In genomic region chr10:14656052-14656451, GRCh38 we compare ENCODE assay signal across 16 cellular contexts.
DNase-seq lines count a peak whose midpoint lies in the region; ATAC-seq and TF ChIP-seq lines count a peak whose summit lies in the region.
"Had no signal": no experiment of that assay in that cellular context is flagged by ENCODE, and none has a peak within 500 bp of the region (broad histone marks: within the 10 kb centered on the region; RNA-seq: fewer than 3 reads in every experiment).

No MANE protein-coding gene starts in this region.

- H2BK120ac ChIP-seq in IMR-90 (ENCODE audit: low read depth, low read length) (no peak overlapping the region), neuronal stem cell (ENCODE audit: low read depth, low read length) (peak overlapping the region; percentile 35)

- no peak overlapping the region for H2AK9ac ChIP-seq in IMR-90 (replicated peaks; ENCODE audit: low read depth, low read length, poor library complexity)

- H3K27me3 Mint-ChIP-seq in central memory CD8-positive, alpha-beta T cell = no peaks in the 10 kb centered on the region

- no peak overlapping the region for H4K91ac ChIP-seq in IMR-90 (ENCODE audit: insufficient read depth, low read depth, low read length)
- no peak overlapping the region for H4K91ac ChIP-seq in neuronal stem cell (ENCODE audit: low read depth, low read length, poor library complexity)

- H4K5ac ChIP-seq in IMR-90 (ENCODE audit: low read depth, low read length) = no peak overlapping the region

- H3K9ac ChIP-seq in BLaER1 treated with 17β-estradiol and CSF1 and Interleukin-3, amounts not matched to agents 10 nM and 100 nM = peak overlapping the region in 2 of 11 experiments; percentile 7 to 19; a peak in 1 of 22 replicates
- H3K9ac ChIP-seq in IMR-90 (ENCODE audit: low read depth, low read length) (no peak overlapping the region), neuronal stem cell (ENCODE audit: low read depth, low read length, poor library complexity) (no peak overlapping the region)
- H3K9ac ChIP-seq: KMS-11 had no signal

- H3K4me3 ChIP-seq in BLaER1 treated with 17β-estradiol and CSF1 and Interleukin-3, amounts not matched to agents 10 nM and 100 nM = no peak overlapping the region
- H3K4me3 ChIP-seq in IMR-90 (ENCODE audit: insufficient read depth, low read depth, low read length) (no peak overlapping the region), neuronal stem cell (ENCODE audit: low read length in 2 of 2) (no peak overlapping the region)
- H3K4me3 ChIP-seq: Peyer's patch had no signal

- peak overlapping the region; percentile 69 to 97 (median 84) for H3K4me2 ChIP-seq in BLaER1 treated with 17β-estradiol and CSF1 and Interleukin-3, amounts not matched to agents 10 nM and 100 nM
- H3K4me2 ChIP-seq in IMR-90 (ENCODE audit: low read depth, low read length) = no peak overlapping the region
- H3K4me2 ChIP-seq in neuronal stem cell (ENCODE audit: insufficient read depth, low read length, poor library complexity, severe bottlenecking) = no peak overlapping the region
- H3K4me2 ChIP-seq: KMS-11 had no signal

- H4K8ac ChIP-seq in IMR-90 (ENCODE audit: low read depth in 2 of 2, low read length in 2 of 2) (no peak overlapping the region), neuronal stem cell (ENCODE audit: low read depth, low read length) (no peak overlapping the region)

- ATAC-seq in IMR-90 (ENCODE audit: low read depth) = no peak
- no peak for ATAC-seq in central memory CD8-positive, alpha-beta T cell (replicated peaks; ENCODE audit: extremely low read depth, poor library complexity, severe bottlenecking)
- ATAC-seq in GM19467 (IDR thresholded peaks at IDR 0.05; ENCODE audit: unreplicated experiment) = no peak
- ATAC-seq: HepG2, Right ventricle myocardium inferior had no signal

- H2BK5ac ChIP-seq in IMR-90 (ENCODE audit: low read depth, low read length, poor library complexity, severe bottlenecking) (no peak overlapping the region), neuronal stem cell (ENCODE audit: low read length) (no peak overlapping the region)

- H3K56ac ChIP-seq in IMR-90 (ENCODE audit: extremely low read depth, insufficient read depth, low read length) = no peak overlapping the region

- peak overlapping the region; percentile 10 for H2BK12ac ChIP-seq in neuronal stem cell (ENCODE audit: low read length)

- H2AK5ac ChIP-seq in IMR-90 (ENCODE audit: low read depth, low read length) (0 out of 2 replicates have a peak overlapping the region, but pooled peaks have one; percentile 5), neuronal stem cell (ENCODE audit: low read depth, low read length) (no peak overlapping the region)

- H3K9me3 Mint-ChIP-seq in central memory CD8-positive, alpha-beta T cell = no peaks in the 10 kb centered on the region

- H3K4ac ChIP-seq in IMR-90 (ENCODE audit: low read depth, low read length) (no peak overlapping the region), neuronal stem cell (ENCODE audit: low read length) (no peak overlapping the region)

- peaks cover 6% of the 10 kb centered on the region; the same call in 1 of the 2 replicates for H3K9me1 ChIP-seq in IMR-90 (ENCODE audit: insufficient read depth, low read length)

- H3K79me1 ChIP-seq in IMR-90 (ENCODE audit: low read depth in 1 of 2, low read length in 2 of 2) (no peaks in the 10 kb centered on the region), neuronal stem cell (ENCODE audit: low read depth, low read length) (no peaks in the 10 kb centered on the region)

- TF ChIP-seq RAD21 in IMR-90 (IDR thresholded peaks at IDR 0.05; ENCODE audit: low read length) = no peak

- no peak overlapping the region for H3K4me3 Mint-ChIP-seq in central memory CD8-positive, alpha-beta T cell

- in situ Hi-C loops in IMR-90 (cut with MboI; ENCODE audit: low sequenced_read_pairs) = no loop called here

- no peak overlapping the region for H2AFZ ChIP-seq in IMR-90 (replicated peaks; ENCODE audit: low read length, poor library complexity)
- no peak overlapping the region for H2AFZ ChIP-seq in neuronal stem cell (ENCODE audit: low read length)

- CTCF ChIA-PET in IMR-90 (lab: Yijun Ruan, JAX) = no interaction called here

- H3K14ac ChIP-seq in IMR-90 (replicated peaks; ENCODE audit: low read depth, low read length) (no peak overlapping the region), neuronal stem cell (ENCODE audit: low read length) (no peak overlapping the region)

- intact Hi-C loops in IMR-90 (cut with micrococcal nuclease) = loop anchor here (5.0 kb wide), 1 partner anchor 166 kb away; no protein-coding TSS in a partner anchor

- no peak for DNase-seq in IMR-90
- no peak for DNase-seq in central memory CD8-positive, alpha-beta T cell (ENCODE audit: low spot score in 2 of 2)
- DNase-seq in neuronal stem cell (ENCODE audit: low spot score) = no peak
- DNase-seq in mesenteric fat pad (ENCODE audit: low spot score) = no peak
- DNase-seq in OCI-M2 (lab: John Stamatoyannopoulos, UW; ENCODE audit: unreplicated experiment) = no peak
- DNase-seq in pons (ENCODE audit: low spot score) = no peak
- DNase-seq: NCI-H1048, NCI-H1436 treated with DMSO at 0.1 percent for 48 hours, NCI-H2081, NCI-H510A treated with DMSO at 0.1 percent for 48 hours had no signal

- H3K18ac ChIP-seq in IMR-90 (ENCODE audit: low read depth, low read length) (no peak overlapping the region), neuronal stem cell (ENCODE audit: low read length) (peak overlapping the region; percentile 69)

- peaks cover 0 to 40% (median 29%) of the 10 kb centered on the region in 11 experiments; a peak in 18 of 22 replicates for H3K9me3 ChIP-seq in BLaER1 treated with 17β-estradiol and CSF1 and Interleukin-3, amounts not matched to agents 10 nM and 100 nM (replicated peaks in 1 of 11)
- no peaks in the 10 kb centered on the region for H3K9me3 ChIP-seq in IMR-90 (ENCODE audit: control insufficient read depth, insufficient read depth, low read length)
- H3K9me3 ChIP-seq in neuronal stem cell (replicated peaks in 1 of 2; ENCODE audit: control insufficient read depth in 2 of 2, insufficient read depth in 1 of 2, low read depth in 1 of 2, low read length in 2 of 2) = no peaks in the 10 kb centered on the region
- H3K9me3 ChIP-seq: Peyer's patch had no signal

- peak overlapping the region in 9 of 11 experiments; percentile 27 to 97 (median 93); a peak in 14 of 22 replicates for H3K27ac ChIP-seq in BLaER1 treated with 17β-estradiol and CSF1 and Interleukin-3, amounts not matched to agents 10 nM and 100 nM
- no peak overlapping the region for H3K27ac ChIP-seq in IMR-90 (ENCODE audit: insufficient read depth, low read length)
- H3K27ac ChIP-seq in neuronal stem cell (replicated peaks; ENCODE audit: low read length) = no peak overlapping the region
- H3K27ac ChIP-seq: KMS-11, Peyer's patch had no signal

- BruUV-seq in IMR-90 (replicated peaks; lab: Mats Ljungman, UMichigan) = no TSS peak

- H2BK15ac ChIP-seq in IMR-90 (ENCODE audit: low read depth, low read length) (peak overlapping the region; percentile 17; the same call in 1 of the 3 replicates), neuronal stem cell (ENCODE audit: low read length) (no peak overlapping the region)

- 100% methylated on average over 2 of the region's 6 CpGs; no CpG with 5 or more reads in 1 of the 2 experiments for WGBS in IMR-90 (ENCODE audit: extremely low coverage in 2 of 2, insufficient read length in 1 of 2), 2 experiments
- no CpG with 5 or more reads among the region's 6 CpGs for WGBS in neuronal stem cell (ENCODE audit: extremely low coverage in 2 of 2, insufficient read length in 2 of 2, insufficient replicate concordance in 1 of 2), 2 donors

- POLR2A ChIA-PET in IMR-90 (lab: Charles Lee; ENCODE audit: unreplicated experiment) = no interaction called here

- no peaks in the 10 kb centered on the region for H3K36me3 ChIP-seq in BLaER1 treated with 17β-estradiol and CSF1 and Interleukin-3, amounts not matched to agents 10 nM and 100 nM
- H3K36me3 ChIP-seq in IMR-90 (ENCODE audit: control insufficient read depth, insufficient read depth, low read length) = no peaks in the 10 kb centered on the region
- H3K36me3 ChIP-seq in neuronal stem cell (replicated peaks in 1 of 2; ENCODE audit: control insufficient read depth in 2 of 2, insufficient read depth in 2 of 2, low read length in 2 of 2) = no peaks in the 10 kb centered on the region
- H3K36me3 ChIP-seq: Peyer's patch had no signal

- no peak for TF ChIP-seq POLR2A in IMR-90 (IDR thresholded peaks at IDR 0.05; ENCODE audit: low read depth, low read length)

- no peaks in the 10 kb centered on the region for H3K27me3 ChIP-seq in BLaER1 treated with 17β-estradiol and CSF1 and Interleukin-3, amounts not matched to agents 10 nM and 100 nM
- H3K27me3 ChIP-seq in IMR-90 (ENCODE audit: control insufficient read depth, insufficient read depth, low read length) (peaks cover 8% of the 10 kb centered on the region), neuronal stem cell (ENCODE audit: control insufficient read depth in 3 of 3, insufficient read depth in 3 of 3, low read depth in 1 of 3, low read length in 3 of 3) (no peaks in the 10 kb centered on the region)
- H3K27me3 ChIP-seq: Peyer's patch had no signal

- peaks cover 56% of the 10 kb centered on the region for H3K4me1 Mint-ChIP-seq in central memory CD8-positive, alpha-beta T cell

- H2BK20ac ChIP-seq in IMR-90 (ENCODE audit: low read depth, low read length) = no peak overlapping the region

- no peak for TF ChIP-seq CTCF in IMR-90 (conservative IDR thresholded peaks at IDR 0.05; ENCODE audit: low read depth, low read length)

- peaks cover 72 to 92% (median 82%) of the 10 kb centered on the region in 10 experiments for H3K4me1 ChIP-seq in BLaER1 treated with 17β-estradiol and CSF1 and Interleukin-3, amounts not matched to agents 10 nM and 100 nM
- H3K4me1 ChIP-seq in IMR-90 (ENCODE audit: control insufficient read depth, insufficient read depth, low read length) (peaks cover 10% of the 10 kb centered on the region), neuronal stem cell (ENCODE audit: control insufficient read depth in 2 of 2, insufficient read depth in 1 of 2, low read depth in 1 of 2, low read length in 2 of 2) (peaks cover 17 to 19% of the 10 kb centered on the region in 2 donors)

- no peaks in the 10 kb centered on the region for H4K20me1 ChIP-seq in BLaER1 treated with 17β-estradiol and CSF1 and Interleukin-3, amounts not matched to agents 10 nM and 100 nM
- peaks cover 5% of the 10 kb centered on the region for H4K20me1 ChIP-seq in IMR-90 (ENCODE audit: insufficient read depth, low read length)

- H3K23ac ChIP-seq in IMR-90 (ENCODE audit: low read depth, low read length) (no peak overlapping the region), neuronal stem cell (ENCODE audit: low read depth, low read length, poor library complexity) (no peak overlapping the region)

- H3K36me3 Mint-ChIP-seq in central memory CD8-positive, alpha-beta T cell (ENCODE audit: insufficient read depth) = peaks cover 7% of the 10 kb centered on the region

- peak overlapping the region; percentile 55 for H3K27ac Mint-ChIP-seq in central memory CD8-positive, alpha-beta T cell (ENCODE audit: low read depth)

- dilution Hi-C loops in IMR-90 (cut with HindIII; ENCODE audit: low sequenced_read_pairs, unreplicated experiment) = no loop called here

TF ChIP-seq in IMR-90, 13 proteins besides CTCF, POLR2A, EP300 and RAD21 (continues in another document):
- TF ChIP-seq RFX5 (IDR thresholded peaks at IDR 0.05; ENCODE audit: low read depth, low read length) (no peak), MXI1 (IDR thresholded peaks at IDR 0.05; ENCODE audit: borderline replicate concordance, low read depth, low read length) (no peak)

Comparison
In these comparisons a context has a peak if more than half of its experiments do, and no peak if none do; other contexts are left out.
1. H3K27ac ChIP-seq: peak in BLaER1 treated with 17β-estradiol and CSF1 and Interleukin-3, amounts not matched to agents 10 nM and 100 nM (9 of 11); none in IMR-90 (single experiment) and neuronal stem cell (single experiment).
2. H3K4me2 ChIP-seq: peak in BLaER1 treated with 17β-estradiol and CSF1 and Interleukin-3, amounts not matched to agents 10 nM and 100 nM (11 of 11); none in IMR-90 (single experiment) and neuronal stem cell (single experiment).